Comparison of ENCODE assay signal across 33 cellular contexts in genomic region chr7:111483078-111483477, GRCh38.
"Had no signal": no experiment of that assay in that cellular context is flagged by ENCODE, and none has a peak within 500 bp of the region (broad histone marks: within the 10 kb centered on the region; RNA-seq: fewer than 3 reads in every experiment).

No MANE protein-coding gene starts in this region.

- DNase-seq: activated effector memory CD4-positive, alpha-beta T cell treated with anti-CD3 and anti-CD28 coated beads, Interleukin-2, amount 50 U/mL, for 16 hours; activated effector memory CD4-positive, alpha-beta T cell treated with Interleukin-2 at 50 U/mL for 16 hours; activated gamma-delta T cell; activated gamma-delta T cell treated with Interleukin-2 at 50 U/mL for 16 hours; activated naive CD4-positive, alpha-beta T cell; activated naive CD4-positive, alpha-beta T cell treated with anti-CD3 and anti-CD28 coated beads for 36 hours; activated naive CD4-positive, alpha-beta T cell treated with anti-CD3 and anti-CD28 coated beads, Interleukin-2, amount 10 ng/mL, durations not matched to agents 7 days and 5 days; activated naive CD4-positive, alpha-beta T cell treated with anti-CD3 and anti-CD28 coated beads, Interleukin-2, amount 50 U/mL, for 16 hours; activated naive CD4-positive, alpha-beta T cell treated with Interleukin-2 at 50 U/mL for 16 hours; activated naive CD8-positive, alpha-beta T cell treated with anti-CD3 and anti-CD28 coated beads for 36 hours; activated naive CD8-positive, alpha-beta T cell treated with anti-CD3 and anti-CD28 coated beads, Interleukin-2, amount 10 ng/mL, durations not matched to agents 7 days and 5 days; activated naive CD8-positive, alpha-beta T cell treated with anti-CD3 and anti-CD28 coated beads, Interleukin-2, amount 50 U/mL, for 24 hours; activated T-cell treated with anti-CD3 and anti-CD28 coated beads, Interleukin-2, amount 50 U/mL, for 4 hours; activated T-cell treated with anti-CD3 and anti-CD28 coated beads, Interleukin-2, amount 50 U/mL, for 48 hours; activated T-cell treated with anti-CD3 and anti-CD28 coated beads, Interleukin-2, amount 50 U/mL, for 72 hours; adrenal gland; amniotic stem cell; amygdala; anterior cingulate cortex; aorta; body of pancreas; brain microvascular endothelial cell; caudate nucleus; central memory CD4-positive, alpha-beta T cell; cerebellar nuclear complex had no signal

- H3K4me1 ChIP-seq: adrenal gland, ascending aorta, body of pancreas, breast epithelium had no signal

- H3K9me3 ChIP-seq: adrenal gland, ascending aorta, body of pancreas, breast epithelium had no signal

- H3K4me3 ChIP-seq: adrenal gland, ascending aorta, body of pancreas, breast epithelium, cardiac muscle cell had no signal

- ATAC-seq: activated naive CD4-positive, alpha-beta T cell treated with anti-CD3 and anti-CD28 coated beads, Interleukin-2, amount 50 U/mL, for 72 hours; activated naive CD8-positive, alpha-beta T cell treated with anti-CD3 and anti-CD28 coated beads, Interleukin-2, amount 50 U/mL, for 24 hours; activated T-cell treated with anti-CD3 and anti-CD28 coated beads, Interleukin-2, amount 50 U/mL, for 4 hours; activated T-cell treated with anti-CD3 and anti-CD28 coated beads, Interleukin-2, amount 50 U/mL, for 72 hours; activated T-helper 17 cell treated with anti-CD3 and anti-CD28 coated beads, Interleukin-2, amount 50 U/mL, for 72 hours; body of pancreas had no signal

- H3K27ac ChIP-seq: adrenal gland, ascending aorta, body of pancreas, brain microvascular endothelial cell, breast epithelium, cardiac muscle cell had no signal

- H3K36me3 ChIP-seq: adrenal gland, ascending aorta, brain microvascular endothelial cell, breast epithelium, cardiac muscle cell had no signal

- H3K27me3 ChIP-seq: adrenal gland, ascending aorta, body of pancreas, brain microvascular endothelial cell, breast epithelium, cardiac muscle cell had no signal

- FAIRE-seq: astrocyte, bronchial epithelial cell, colon had no signal
